In genomic region chr2:30308280-30308679, GRCh38 we compare ENCODE assay signal across 9 cellular contexts.
"Had no signal": no experiment of that assay in that cellular context is flagged by ENCODE, and none has a peak within 500 bp of the region (broad histone marks: within the 10 kb centered on the region; RNA-seq: fewer than 3 reads in every experiment).

No MANE protein-coding gene starts in this region.

- H3K4me2 ChIP-seq: GM23338 had no signal

- H3K9me3 ChIP-seq: HAP-1 had no signal

- H3K27ac ChIP-seq: GM23248 had no signal

- H3K4me3 ChIP-seq: GM23248, GM23338, HAP-1 had no signal

- H3K4me1 Mint-ChIP-seq: GM23338 had no signal

- H3K4me3 Mint-ChIP-seq: GM23338, H9, HFFc6 had no signal

- H3K9me3 Mint-ChIP-seq: GM23338, HFFc6 had no signal

- H3K4me1 ChIP-seq: HAP-1 had no signal

- H3K36me3 ChIP-seq: HAP-1 had no signal

- ATAC-seq: GM23338, HCT116 had no signal

- H3K27ac Mint-ChIP-seq: GM23338, H9, HFFc6 had no signal

- DNase-seq: GM23248, GOT3, H7, H9, HCEC 1CT, HFFc6 had no signal

- H3K9ac ChIP-seq: GM23248 had no signal

- H2AFZ ChIP-seq: GM23248, GM23338 had no signal
